ENCODE assay signal across 8 cellular contexts in genomic region chr2:85538507-85539360, GRCh38. TPM values are rescaled to one million over a fixed set of nuclear protein-coding genes. Genes with fewer than 3 reads are reported as not detected.
DNase-seq lines count a peak whose midpoint lies in the region; ATAC-seq and TF ChIP-seq lines count a peak whose summit lies in the region.

MAT2A (plus strand) TSS chr2:85539168; CDS start chr2:85539288, 120 bp downstream.

- no peaks in the 10 kb centered on the region for H3K9me3 Mint-ChIP-seq in CD4-positive, alpha-beta T cell
- H3K9me3 Mint-ChIP-seq in activated CD4-positive, alpha-beta memory T cell treated with anti-CD3 and anti-CD28 coated beads for 36 hours: no peaks in the 10 kb centered on the region

- POLR2A ChIA-PET in CD4-positive, alpha-beta T cell (lab: Charles Lee): interaction anchor here (0.5 to 5.8 kb wide), 39 partner anchors 9 to 902 kb away, joined by 3 to 63 read pairs (median 6); partner anchors contain the start of genes C2orf68, ELMOD3, GGCX and KDM3A
- POLR2A ChIA-PET in activated CD4-positive, alpha-beta memory T cell treated with anti-CD3 and anti-CD28 coated beads for 36 hours (lab: Charles Lee): interaction anchor here (0.8 to 4.8 kb wide), 30 partner anchors 9 to 632 kb away, joined by 3 to 80 read pairs (median 4); partner anchors contain the start of genes C2orf68, ELMOD3, GGCX and RETSAT

- CTCF ChIA-PET in CD4-positive, alpha-beta T cell (lab: Charles Lee): interaction anchor here (0.5 to 6.0 kb wide), 7 partner anchors 12 to 989 kb away, joined by 3 to 42 read pairs (median 3); partner anchors contain the start of gene C2orf68
- CTCF ChIA-PET in activated CD4-positive, alpha-beta memory T cell treated with anti-CD3 and anti-CD28 coated beads for 36 hours (lab: Charles Lee): interaction anchor here (0.7 to 8.7 kb wide), 6 partner anchors 9 to 126 kb away, joined by 3 to 62 read pairs (median 8); partner anchors contain the start of gene SH2D6

- ATAC-seq in CD4-positive, alpha-beta T cell (ENCODE audit: poor library complexity): peak; percentile 71
- ATAC-seq in GM19438 (IDR thresholded peaks at IDR 0.05; ENCODE audit: low read depth, unreplicated experiment): peak; percentile 62
- peak; percentile 31 for ATAC-seq in HG03575 (IDR thresholded peaks at IDR 0.05; ENCODE audit: extremely low read depth, insufficient number of reproducible peaks, low FRiP score, unreplicated experiment)
- ATAC-seq in lower lobe of right lung: peak; percentile 95 to 97

- no peaks in the 10 kb centered on the region for H3K9me3 ChIP-seq in CD4-positive, alpha-beta T cell (ENCODE audit: control insufficient read depth, low read length)
- no peaks in the 10 kb centered on the region for H3K9me3 ChIP-seq in lower lobe of right lung

- peaks cover 43% of the 10 kb centered on the region for H3K36me3 Mint-ChIP-seq in CD4-positive, alpha-beta T cell (ENCODE audit: low read depth)
- peaks cover 52% of the 10 kb centered on the region for H3K36me3 Mint-ChIP-seq in activated CD4-positive, alpha-beta memory T cell treated with anti-CD3 and anti-CD28 coated beads for 36 hours

- H3K4me1 Mint-ChIP-seq in CD4-positive, alpha-beta T cell (ENCODE audit: low read depth): peaks cover 52% of the 10 kb centered on the region
- peaks cover 45% of the 10 kb centered on the region for H3K4me1 Mint-ChIP-seq in activated CD4-positive, alpha-beta memory T cell treated with anti-CD3 and anti-CD28 coated beads for 36 hours (ENCODE audit: low read depth)

- intact Hi-C loops in CD4-positive, alpha-beta T cell (cut with DNase I, micrococcal nuclease): loop anchor here (1.0 to 5.0 kb wide), 6 partner anchors 74 to 569 kb away; partner anchors contain the start of genes C2orf68 (in 1 of the 2), ELMOD3 (in 1 of the 2), POLR1A (in 1 of the 2) and PTCD3 (in 1 of the 2)
- intact Hi-C loops in activated CD4-positive, alpha-beta memory T cell treated with anti-CD3 and anti-CD28 coated beads for 36 hours (cut with micrococcal nuclease): loop anchor here (1.0 to 2.0 kb wide), 6 partner anchors 22 to 212 kb away; partner anchors contain the start of genes ELMOD3, GGCX, RETSAT and SH2D6
- intact Hi-C loops in dorsolateral prefrontal cortex (cut with DNase I) (loop anchor here (1.0 to 2.0 kb wide), 4 partner anchors 100 to 120 kb away; partner anchors contain the start of gene SH2D6 (in 1 of the 2)), lower lobe of right lung (cut with DNase I) (no loop called here)

- H3K4me1 ChIP-seq in lower lobe of right lung: peaks cover 48% of the 10 kb centered on the region

- no peaks in the 10 kb centered on the region for H3K27me3 Mint-ChIP-seq in CD4-positive, alpha-beta T cell
- H3K27me3 Mint-ChIP-seq in activated CD4-positive, alpha-beta memory T cell treated with anti-CD3 and anti-CD28 coated beads for 36 hours: no peaks in the 10 kb centered on the region

- no peaks in the 10 kb centered on the region for H3K27me3 ChIP-seq in CD4-positive, alpha-beta T cell (ENCODE audit: control insufficient read depth, insufficient read depth, low read length)
- no peaks in the 10 kb centered on the region for H3K27me3 ChIP-seq in dorsolateral prefrontal cortex
- H3K27me3 ChIP-seq in lower lobe of right lung (ENCODE audit: low read depth): no peaks in the 10 kb centered on the region

- peak; percentile 65 to 91 (median 84) for DNase-seq in CD4-positive, alpha-beta T cell
- DNase-seq in NCI-H82 (lab: John Stamatoyannopoulos, UW) (peak; percentile 97), dorsolateral prefrontal cortex (peak; percentile 83 to 95 (median 90)), lower lobe of right lung (peak; percentile 95)
- peak; percentile 93 for DNase-seq in activated CD4-positive, alpha-beta memory T cell treated with anti-CD3 and anti-CD28 coated beads for 36 hours
- peak; percentile 81 to 92 (median 83) for DNase-seq in stimulated activated CD4-positive, alpha-beta T cell treated with anti-CD3 and anti-CD28 coated beads, TNF-alpha, amount 100 ng/mL, for 24 hours (ENCODE audit: low read depth in 3 of 3)

- peak within 1 kb of the TSS; percentile 94 for H3K4me3 Mint-ChIP-seq in CD4-positive, alpha-beta T cell
- H3K4me3 Mint-ChIP-seq in activated CD4-positive, alpha-beta memory T cell treated with anti-CD3 and anti-CD28 coated beads for 36 hours: peak within 1 kb of the TSS; percentile 92

- H3K36me3 ChIP-seq in lower lobe of right lung: peaks cover 31% of the 10 kb centered on the region

- peak; percentile 47 for TF ChIP-seq CTCF in CD4-positive, alpha-beta T cell (IDR thresholded peaks at IDR 0.05)
- TF ChIP-seq CTCF in dorsolateral prefrontal cortex (IDR thresholded peaks at IDR 0.05 in 54 of 56, conservative IDR thresholded peaks at IDR 0.05 in 2 of 56; ENCODE audit: low read depth in 1 of 56, partially characterized antibody in 56 of 56) (peak; percentile 53 to 87 (median 72)), lower lobe of right lung (IDR thresholded peaks at IDR 0.05) (peak; percentile 82)

- peak within 1 kb of the TSS; percentile 92 for H3K27ac Mint-ChIP-seq in CD4-positive, alpha-beta T cell
- peak within 1 kb of the TSS; percentile 99 for H3K27ac Mint-ChIP-seq in activated CD4-positive, alpha-beta memory T cell treated with anti-CD3 and anti-CD28 coated beads for 36 hours

- peak within 1 kb of the TSS; percentile 80 for H3K27ac ChIP-seq in CD4-positive, alpha-beta T cell (ENCODE audit: low read depth, low read length)
- H3K27ac ChIP-seq in dorsolateral prefrontal cortex (peak within 1 kb of the TSS; percentile 95 to 100 (median 100)), lower lobe of right lung (peak within 1 kb of the TSS; percentile 99)

- H3K4me3 ChIP-seq in dorsolateral prefrontal cortex (peak within 1 kb of the TSS; percentile 76 to 100 (median 96)), lower lobe of right lung (peak within 1 kb of the TSS; percentile 98)

RNA-seq across cellular contexts. Expression of gene MAT2A, which starts in this region (rescaled TPM):
- total RNA-seq in CD4-positive, alpha-beta T cell: 100 to 1,000 TPM; 121 to 122 TPM
- 100 to 1,000 TPM; 196 to 208 TPM for total RNA-seq in activated CD4-positive, alpha-beta memory T cell treated with anti-CD3 and anti-CD28 coated beads for 36 hours
- 100 to 1,000 TPM; 193 to 562 (median 276) TPM for total RNA-seq in dorsolateral prefrontal cortex
- 183 TPM for total RNA-seq in lower lobe of right lung

Comparison
In these comparisons a context has a peak if more than half of its experiments do, and no peak if none do; other contexts are left out.
1. Peak in every context shown above with its lines: DNase-seq, ATAC-seq, H3K4me3 ChIP-seq and H3K27ac ChIP-seq.
2. ATAC-seq: peak in every context shown above with its lines; median percentile 96 in lower lobe of right lung; 71 in CD4-positive, alpha-beta T cell; 62 in GM19438; 31 in HG03575.